Comparison of ENCODE assay signal across 1 cellular context in the genomic region with DNA sequence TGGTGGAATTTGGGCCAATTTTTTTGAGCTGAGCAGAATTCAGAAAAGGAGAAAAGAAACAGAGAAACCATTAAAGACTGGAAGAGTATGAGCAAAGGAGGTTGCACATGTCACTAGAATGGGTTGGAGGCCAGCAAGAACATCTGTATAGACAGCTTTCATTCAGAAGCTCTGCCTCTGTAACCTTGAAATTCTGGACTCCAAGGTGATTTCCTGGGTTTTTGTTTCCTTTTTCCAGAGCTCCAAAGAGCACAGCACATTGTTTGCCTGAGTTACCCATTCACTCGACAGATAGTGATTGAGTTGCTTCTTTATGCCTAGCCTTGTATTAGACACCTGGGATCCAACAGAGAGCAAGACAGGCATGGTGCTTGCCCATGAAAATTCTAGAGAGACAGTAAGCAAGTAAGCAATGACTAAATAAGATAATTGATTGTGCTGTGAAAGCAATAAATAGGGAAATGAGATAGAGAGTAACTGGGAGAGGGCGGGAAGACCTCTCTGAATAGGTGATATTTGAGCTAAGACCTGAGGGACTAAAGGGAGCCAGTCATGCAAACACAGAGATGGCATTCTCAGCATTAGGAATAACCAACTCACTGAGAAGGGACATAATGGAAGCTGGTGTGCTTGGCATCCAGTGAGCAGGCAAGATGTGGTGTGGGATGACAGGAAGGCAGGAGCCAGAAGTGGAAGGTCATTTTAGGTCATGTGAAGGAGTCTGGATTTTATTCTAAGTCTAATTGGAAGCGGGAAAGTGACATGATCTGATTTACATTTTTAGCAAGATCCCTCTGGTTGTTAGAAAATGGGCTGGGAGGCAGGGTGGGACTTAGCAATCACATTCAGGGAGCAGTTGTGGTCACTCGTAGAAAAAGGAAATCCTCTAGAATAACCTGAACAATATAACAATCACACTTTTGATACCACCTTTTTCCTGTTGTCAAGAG.
A peak's percentile ranks its signal among the peaks of the same experiment; 100 is the strongest.
TF ChIP-seq lines count a peak whose summit lies in the region.

No MANE protein-coding gene starts in this region.

TF ChIP-seq in HepG2, 621 proteins besides CTCF, POLR2A, EP300 and RAD21 (continued from another document and continues in another):
- TF ChIP-seq, protein P1, sequence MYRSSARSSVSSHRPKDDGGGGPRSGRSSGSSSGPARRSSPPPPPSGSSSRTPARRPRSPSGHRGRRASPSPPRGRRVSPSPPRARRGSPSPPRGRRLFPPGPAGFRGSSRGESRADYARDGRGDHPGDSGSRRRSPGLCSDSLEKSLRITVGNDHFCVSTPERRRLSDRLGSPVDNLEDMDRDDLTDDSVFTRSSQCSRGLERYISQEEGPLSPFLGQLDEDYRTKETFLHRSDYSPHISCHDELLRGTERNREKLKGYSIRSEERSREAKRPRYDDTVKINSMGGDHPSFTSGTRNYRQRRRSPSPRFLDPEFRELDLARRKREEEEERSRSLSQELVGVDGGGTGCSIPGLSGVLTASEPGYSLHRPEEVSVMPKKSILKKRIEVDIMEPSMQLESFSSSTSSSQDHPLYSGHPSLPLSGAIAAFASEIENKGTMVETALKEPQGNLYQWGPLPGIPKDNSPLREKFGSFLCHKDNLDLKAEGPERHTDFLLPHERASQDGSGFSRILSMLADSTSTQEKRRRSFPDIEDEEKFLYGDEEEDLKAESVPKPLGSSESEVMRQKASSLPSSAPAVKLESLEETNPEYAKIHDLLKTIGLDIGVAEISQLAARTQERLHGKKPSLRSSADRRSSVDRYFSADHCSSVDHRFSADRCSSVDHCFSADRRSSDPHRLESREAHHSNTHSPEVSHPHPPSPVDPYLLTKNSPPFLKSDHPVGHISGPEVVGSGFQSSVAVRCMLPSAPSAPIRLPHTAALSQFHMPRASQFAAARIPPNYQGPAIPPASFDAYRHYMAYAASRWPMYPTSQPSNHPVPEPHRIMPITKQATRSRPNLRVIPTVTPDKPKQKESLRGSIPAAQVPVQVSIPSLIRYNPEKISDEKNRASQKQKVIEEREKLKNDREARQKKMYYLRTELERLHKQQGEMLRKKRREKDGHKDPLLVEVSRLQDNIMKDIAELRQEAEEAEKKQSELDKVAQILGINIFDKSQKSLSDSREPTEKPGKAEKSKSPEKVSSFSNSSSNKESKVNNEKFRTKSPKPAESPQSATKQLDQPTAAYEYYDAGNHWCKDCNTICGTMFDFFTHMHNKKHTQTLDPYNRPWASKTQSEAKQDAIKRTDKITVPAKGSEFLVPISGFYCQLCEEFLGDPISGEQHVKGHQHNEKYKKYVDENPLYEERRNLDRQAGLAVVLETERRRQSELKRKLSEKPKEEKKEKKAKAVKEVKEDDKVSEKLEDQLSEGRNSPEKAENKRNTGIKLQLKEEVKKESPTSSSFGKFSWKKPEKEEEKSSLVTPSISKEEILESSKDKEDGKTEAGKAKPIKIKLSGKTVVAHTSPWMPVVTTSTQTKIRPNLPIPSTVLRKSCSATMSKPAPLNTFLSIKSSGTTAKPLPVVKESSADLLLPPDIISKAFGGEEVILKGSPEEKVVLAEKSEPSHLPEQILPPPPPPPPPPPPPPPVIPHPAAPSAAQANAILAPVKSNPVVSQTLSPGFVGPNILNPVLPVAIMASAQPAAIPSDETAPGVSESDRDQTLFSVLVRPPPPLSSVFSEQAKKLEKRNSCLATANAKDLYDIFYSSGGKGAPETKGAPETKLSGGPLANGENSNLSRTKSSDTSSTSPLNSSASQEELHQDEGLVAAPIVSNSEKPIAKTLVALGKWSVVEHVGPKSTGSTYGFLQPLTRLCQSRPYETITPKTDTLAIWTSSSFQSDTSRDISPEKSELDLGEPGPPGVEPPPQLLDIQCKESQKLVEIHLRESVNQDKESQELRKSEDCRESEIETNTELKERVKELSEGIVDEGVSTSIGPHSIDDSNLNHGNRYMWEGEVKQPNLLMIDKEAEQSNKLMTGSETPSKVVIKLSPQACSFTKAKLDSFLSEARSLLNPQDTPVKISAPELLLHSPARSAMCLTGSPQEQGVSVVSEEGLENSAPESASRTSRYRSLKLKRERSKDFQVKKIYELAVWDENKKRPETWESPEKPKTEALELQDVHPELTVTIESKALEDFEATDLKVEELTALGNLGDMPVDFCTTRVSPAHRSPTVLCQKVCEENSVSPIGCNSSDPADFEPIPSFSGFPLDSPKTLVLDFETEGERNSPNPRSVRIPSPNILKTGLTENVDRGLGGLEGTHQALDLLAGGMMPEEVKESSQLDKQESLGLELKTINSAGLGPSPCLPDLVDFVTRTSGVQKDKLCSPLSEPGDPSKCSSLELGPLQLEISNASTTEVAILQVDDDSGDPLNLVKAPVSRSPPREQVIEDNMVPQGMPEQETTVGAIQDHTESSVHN (CRISPR knock-in tag; IDR thresholded peaks at IDR 0.05): no peak
- TF ChIP-seq HIVEP1 (CRISPR knock-in tag; IDR thresholded peaks at IDR 0.05): no peak
- TF ChIP-seq ZNF3 (CRISPR knock-in tag; IDR thresholded peaks at IDR 0.05): no peak
- TF ChIP-seq ZFP36 (IDR thresholded peaks at IDR 0.05; ENCODE audit: borderline replicate concordance, low read depth, low read length, partially characterized antibody): no peak
- peak; percentile 34; the same call in 1 of the 2 replicates for TF ChIP-seq IRF2 (CRISPR knock-in tag; IDR thresholded peaks at IDR 0.05)
- no peak for TF ChIP-seq CCAR2 (optimal IDR thresholded peaks at IDR 0.05; ENCODE audit: low read depth, low read length)
- TF ChIP-seq, protein P2, sequence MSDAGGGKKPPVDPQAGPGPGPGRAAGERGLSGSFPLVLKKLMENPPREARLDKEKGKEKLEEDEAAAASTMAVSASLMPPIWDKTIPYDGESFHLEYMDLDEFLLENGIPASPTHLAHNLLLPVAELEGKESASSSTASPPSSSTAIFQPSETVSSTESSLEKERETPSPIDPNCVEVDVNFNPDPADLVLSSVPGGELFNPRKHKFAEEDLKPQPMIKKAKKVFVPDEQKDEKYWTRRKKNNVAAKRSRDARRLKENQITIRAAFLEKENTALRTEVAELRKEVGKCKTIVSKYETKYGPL (CRISPR knock-in tag; IDR thresholded peaks at IDR 0.05): 0 out of 2 replicates have a peak, but pooled peaks have one; percentile 14
- peak; percentile 64 for TF ChIP-seq RBM22 (optimal IDR thresholded peaks at IDR 0.05; ENCODE audit: low read length)
- TF ChIP-seq AKAP8 (CRISPR knock-in tag; IDR thresholded peaks at IDR 0.05): 0 out of 2 replicates have a peak, but pooled peaks have one; percentile 21
- no peak for TF ChIP-seq CBFB (CRISPR knock-in tag; IDR thresholded peaks at IDR 0.05)
- no peak for TF ChIP-seq ZNF234 (CRISPR knock-in tag; conservative IDR thresholded peaks at IDR 0.05)
- no peak for TF ChIP-seq KDM6A (CRISPR knock-in tag; IDR thresholded peaks at IDR 0.05; ENCODE audit: low read depth)
- TF ChIP-seq ZNF75D (CRISPR knock-in tag; IDR thresholded peaks at IDR 0.05; ENCODE audit: borderline replicate concordance): no peak
- TF ChIP-seq ESRRA (CRISPR knock-in tag; IDR thresholded peaks at IDR 0.05; ENCODE audit: low read depth): peak; percentile 96
- TF ChIP-seq MZF1 (CRISPR knock-in tag; IDR thresholded peaks at IDR 0.05; ENCODE audit: borderline replicate concordance): no peak
- TF ChIP-seq NFE2L2 (IDR thresholded peaks at IDR 0.05; ENCODE audit: low read length): no peak
- TF ChIP-seq NCOA5 (CRISPR knock-in tag; IDR thresholded peaks at IDR 0.05): no peak
- TF ChIP-seq SMAD9 (CRISPR knock-in tag; IDR thresholded peaks at IDR 0.05): no peak
- no peak for TF ChIP-seq ZNF773 (CRISPR knock-in tag; IDR thresholded peaks at IDR 0.05; ENCODE audit: borderline replicate concordance)
- TF ChIP-seq KDM5B (CRISPR knock-in tag; IDR thresholded peaks at IDR 0.05; ENCODE audit: borderline replicate concordance): no peak
- TF ChIP-seq ZNF816 (CRISPR knock-in tag; IDR thresholded peaks at IDR 0.05; ENCODE audit: borderline replicate concordance): no peak
- TF ChIP-seq MEIS1 (CRISPR knock-in tag; IDR thresholded peaks at IDR 0.05; ENCODE audit: borderline replicate concordance): no peak
- TF ChIP-seq ZNF7 (CRISPR knock-in tag; IDR thresholded peaks at IDR 0.05): no peak
- TF ChIP-seq TRIM24 (CRISPR knock-in tag; IDR thresholded peaks at IDR 0.05): no peak
- TF ChIP-seq, protein P3, sequence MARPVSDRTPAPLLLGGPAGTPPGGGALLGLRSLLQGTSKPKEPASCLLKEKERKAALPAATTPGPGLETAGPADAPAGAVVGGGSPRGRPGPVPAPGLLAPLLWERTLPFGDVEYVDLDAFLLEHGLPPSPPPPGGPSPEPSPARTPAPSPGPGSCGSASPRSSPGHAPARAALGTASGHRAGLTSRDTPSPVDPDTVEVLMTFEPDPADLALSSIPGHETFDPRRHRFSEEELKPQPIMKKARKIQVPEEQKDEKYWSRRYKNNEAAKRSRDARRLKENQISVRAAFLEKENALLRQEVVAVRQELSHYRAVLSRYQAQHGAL (CRISPR knock-in tag; IDR thresholded peaks at IDR 0.05; ENCODE audit: not compliant biosample characterization): no peak
- no peak for TF ChIP-seq NFE2 (CRISPR knock-in tag; IDR thresholded peaks at IDR 0.05)
- TF ChIP-seq ZBTB8A (CRISPR knock-in tag; IDR thresholded peaks at IDR 0.05; ENCODE audit: borderline replicate concordance, low read depth): no peak
- no peak for TF ChIP-seq MAFF (IDR thresholded peaks at IDR 0.05; ENCODE audit: low read depth, low read length)
- TF ChIP-seq, protein P4, sequence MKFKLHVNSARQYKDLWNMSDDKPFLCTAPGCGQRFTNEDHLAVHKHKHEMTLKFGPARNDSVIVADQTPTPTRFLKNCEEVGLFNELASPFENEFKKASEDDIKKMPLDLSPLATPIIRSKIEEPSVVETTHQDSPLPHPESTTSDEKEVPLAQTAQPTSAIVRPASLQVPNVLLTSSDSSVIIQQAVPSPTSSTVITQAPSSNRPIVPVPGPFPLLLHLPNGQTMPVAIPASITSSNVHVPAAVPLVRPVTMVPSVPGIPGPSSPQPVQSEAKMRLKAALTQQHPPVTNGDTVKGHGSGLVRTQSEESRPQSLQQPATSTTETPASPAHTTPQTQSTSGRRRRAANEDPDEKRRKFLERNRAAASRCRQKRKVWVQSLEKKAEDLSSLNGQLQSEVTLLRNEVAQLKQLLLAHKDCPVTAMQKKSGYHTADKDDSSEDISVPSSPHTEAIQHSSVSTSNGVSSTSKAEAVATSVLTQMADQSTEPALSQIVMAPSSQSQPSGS (CRISPR knock-in tag; IDR thresholded peaks at IDR 0.05): 0 out of 2 replicates have a peak, but pooled peaks have one; percentile 53
- TF ChIP-seq ZNF484 (CRISPR knock-in tag; IDR thresholded peaks at IDR 0.05; ENCODE audit: borderline replicate concordance, low read depth): no peak
- TF ChIP-seq, protein P5, sequence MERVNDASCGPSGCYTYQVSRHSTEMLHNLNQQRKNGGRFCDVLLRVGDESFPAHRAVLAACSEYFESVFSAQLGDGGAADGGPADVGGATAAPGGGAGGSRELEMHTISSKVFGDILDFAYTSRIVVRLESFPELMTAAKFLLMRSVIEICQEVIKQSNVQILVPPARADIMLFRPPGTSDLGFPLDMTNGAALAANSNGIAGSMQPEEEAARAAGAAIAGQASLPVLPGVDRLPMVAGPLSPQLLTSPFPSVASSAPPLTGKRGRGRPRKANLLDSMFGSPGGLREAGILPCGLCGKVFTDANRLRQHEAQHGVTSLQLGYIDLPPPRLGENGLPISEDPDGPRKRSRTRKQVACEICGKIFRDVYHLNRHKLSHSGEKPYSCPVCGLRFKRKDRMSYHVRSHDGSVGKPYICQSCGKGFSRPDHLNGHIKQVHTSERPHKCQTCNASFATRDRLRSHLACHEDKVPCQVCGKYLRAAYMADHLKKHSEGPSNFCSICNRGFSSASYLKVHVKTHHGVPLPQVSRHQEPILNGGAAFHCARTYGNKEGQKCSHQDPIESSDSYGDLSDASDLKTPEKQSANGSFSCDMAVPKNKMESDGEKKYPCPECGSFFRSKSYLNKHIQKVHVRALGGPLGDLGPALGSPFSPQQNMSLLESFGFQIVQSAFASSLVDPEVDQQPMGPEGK (CRISPR knock-in tag; IDR thresholded peaks at IDR 0.05): no peak
- no peak for TF ChIP-seq U2AF1 (optimal IDR thresholded peaks at IDR 0.05; ENCODE audit: low read depth, low read length)
- TF ChIP-seq, protein P6, sequence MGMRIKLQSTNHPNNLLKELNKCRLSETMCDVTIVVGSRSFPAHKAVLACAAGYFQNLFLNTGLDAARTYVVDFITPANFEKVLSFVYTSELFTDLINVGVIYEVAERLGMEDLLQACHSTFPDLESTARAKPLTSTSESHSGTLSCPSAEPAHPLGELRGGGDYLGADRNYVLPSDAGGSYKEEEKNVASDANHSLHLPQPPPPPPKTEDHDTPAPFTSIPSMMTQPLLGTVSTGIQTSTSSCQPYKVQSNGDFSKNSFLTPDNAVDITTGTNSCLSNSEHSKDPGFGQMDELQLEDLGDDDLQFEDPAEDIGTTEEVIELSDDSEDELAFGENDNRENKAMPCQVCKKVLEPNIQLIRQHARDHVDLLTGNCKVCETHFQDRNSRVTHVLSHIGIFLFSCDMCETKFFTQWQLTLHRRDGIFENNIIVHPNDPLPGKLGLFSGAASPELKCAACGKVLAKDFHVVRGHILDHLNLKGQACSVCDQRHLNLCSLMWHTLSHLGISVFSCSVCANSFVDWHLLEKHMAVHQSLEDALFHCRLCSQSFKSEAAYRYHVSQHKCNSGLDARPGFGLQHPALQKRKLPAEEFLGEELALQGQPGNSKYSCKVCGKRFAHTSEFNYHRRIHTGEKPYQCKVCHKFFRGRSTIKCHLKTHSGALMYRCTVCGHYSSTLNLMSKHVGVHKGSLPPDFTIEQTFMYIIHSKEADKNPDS (CRISPR knock-in tag; IDR thresholded peaks at IDR 0.05): no peak
- TF ChIP-seq NBN (conservative IDR thresholded peaks at IDR 0.05): no peak
- TF ChIP-seq, protein P7, sequence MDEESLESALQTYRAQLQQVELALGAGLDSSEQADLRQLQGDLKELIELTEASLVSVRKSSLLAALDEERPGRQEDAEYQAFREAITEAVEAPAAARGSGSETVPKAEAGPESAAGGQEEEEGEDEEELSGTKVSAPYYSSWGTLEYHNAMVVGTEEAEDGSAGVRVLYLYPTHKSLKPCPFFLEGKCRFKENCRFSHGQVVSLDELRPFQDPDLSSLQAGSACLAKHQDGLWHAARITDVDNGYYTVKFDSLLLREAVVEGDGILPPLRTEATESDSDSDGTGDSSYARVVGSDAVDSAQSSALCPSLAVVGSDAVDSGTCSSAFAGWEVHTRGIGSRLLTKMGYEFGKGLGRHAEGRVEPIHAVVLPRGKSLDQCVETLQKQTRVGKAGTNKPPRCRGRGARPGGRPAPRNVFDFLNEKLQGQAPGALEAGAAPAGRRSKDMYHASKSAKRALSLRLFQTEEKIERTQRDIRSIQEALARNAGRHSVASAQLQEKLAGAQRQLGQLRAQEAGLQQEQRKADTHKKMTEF (CRISPR knock-in tag; IDR thresholded peaks at IDR 0.05): peak; percentile 58; the same call in 1 of the 2 replicates
- TF ChIP-seq REPIN1 (CRISPR knock-in tag; IDR thresholded peaks at IDR 0.05; ENCODE audit: borderline replicate concordance, low read depth): peak; percentile 46; the same call in 1 of the 2 replicates
- TF ChIP-seq, protein P8, sequence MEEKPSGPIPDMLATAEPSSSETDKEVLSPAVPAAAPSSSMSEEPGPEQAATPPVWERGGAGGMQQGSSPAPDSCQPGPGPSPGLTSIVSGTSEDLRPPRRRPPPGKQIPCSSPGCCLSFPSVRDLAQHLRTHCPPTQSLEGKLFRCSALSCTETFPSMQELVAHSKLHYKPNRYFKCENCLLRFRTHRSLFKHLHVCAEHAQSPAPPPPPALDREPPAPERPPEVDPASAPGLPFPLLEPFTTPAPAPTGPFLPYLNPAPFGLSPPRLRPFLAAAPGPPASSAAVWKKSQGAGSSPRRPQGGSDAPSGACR (CRISPR knock-in tag; IDR thresholded peaks at IDR 0.05): 0 out of 2 replicates have a peak, but pooled peaks have one; percentile 29
- no peak for TF ChIP-seq ZNF589 (CRISPR knock-in tag; conservative IDR thresholded peaks at IDR 0.05)
- 0 out of 2 replicates have a peak, but pooled peaks have one; percentile 61 for TF ChIP-seq ZNF256 (CRISPR knock-in tag; conservative IDR thresholded peaks at IDR 0.05)
